Comparison of ENCODE assay signal across 10 cellular contexts in the genomic region with DNA sequence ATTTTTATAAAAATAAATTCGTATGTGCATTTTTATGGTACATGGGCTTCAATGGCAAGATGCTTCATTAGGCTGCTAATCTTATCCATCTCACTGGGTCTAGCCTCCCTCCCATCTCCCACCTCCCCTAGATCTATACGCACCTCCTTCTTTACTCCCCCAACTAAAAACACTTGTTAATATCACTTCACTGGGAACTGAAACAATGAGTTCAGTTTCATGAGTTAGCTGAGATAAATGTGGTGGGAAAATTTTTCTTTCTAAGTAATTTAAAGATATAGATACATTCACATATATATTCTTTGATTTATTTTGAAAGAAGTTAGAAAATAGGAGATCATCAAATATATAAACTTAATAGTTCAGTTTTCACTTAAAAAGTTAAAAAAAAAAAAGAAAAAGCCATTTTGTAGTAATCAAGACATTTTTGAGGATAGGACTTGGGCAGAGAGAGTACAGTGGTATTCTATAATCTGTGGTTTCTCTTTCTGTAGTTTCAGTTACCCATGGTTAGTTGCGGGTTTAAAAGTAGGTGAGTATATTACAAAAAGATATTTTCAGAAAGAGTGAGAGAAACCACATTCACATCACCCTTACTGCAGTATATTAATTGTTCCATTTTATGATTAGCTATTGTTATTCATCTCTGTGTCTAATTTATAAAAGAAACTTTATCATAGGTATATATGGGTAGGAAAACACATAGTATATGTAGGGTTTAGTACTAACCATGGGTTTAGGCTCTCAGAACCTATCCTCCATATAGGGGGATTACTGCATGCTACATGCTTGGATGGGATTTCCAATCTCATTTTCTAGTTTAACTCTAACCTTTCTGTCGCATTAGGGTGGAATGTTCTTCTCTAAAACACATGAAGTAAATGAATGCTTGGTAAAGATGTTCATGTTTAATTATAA.
DNase-seq lines count a peak whose midpoint lies in the region; ATAC-seq and TF ChIP-seq lines count a peak whose summit lies in the region.
"Had no signal": no experiment of that assay in that cellular context is flagged by ENCODE, and none has a peak within 500 bp of the region (broad histone marks: within the 10 kb centered on the region; RNA-seq: fewer than 3 reads in every experiment).

No MANE protein-coding gene starts in this region.

- H3K27ac Mint-ChIP-seq in activated B cell treated with CpG ODN at 0.5 μM for 24 hours (no peak overlapping the region), glutamatergic neuron (ENCODE audit: unreplicated experiment) (no peak overlapping the region)

- H3K4me1 Mint-ChIP-seq in activated B cell treated with CpG ODN at 0.5 μM for 24 hours (peaks cover 23% of the 10 kb centered on the region), glutamatergic neuron (ENCODE audit: low read depth, unreplicated experiment) (no peaks in the 10 kb centered on the region)

- no peak overlapping the region for H3K4me3 Mint-ChIP-seq in activated B cell treated with CpG ODN at 0.5 μM for 24 hours
- no peak overlapping the region for H3K4me3 Mint-ChIP-seq in glutamatergic neuron (ENCODE audit: unreplicated experiment)

- peak; percentile 73 for DNase-seq in GM06990 (ENCODE audit: extremely low read depth, insufficient read length)
- DNase-seq in activated B cell treated with CpG ODN at 0.5 μM for 24 hours = no peak
- no peak for DNase-seq in GOT3 (lab: John Stamatoyannopoulos, UW)
- DNase-seq in SKM-1 (lab: John Stamatoyannopoulos, UW; ENCODE audit: unreplicated experiment) = no peak
- DNase-seq in RKO (ENCODE audit: low spot score) = no peak
- no peak for DNase-seq in glutamatergic neuron
- DNase-seq: ovary, WERI-Rb-1 had no signal

- H3K36me3 Mint-ChIP-seq in activated B cell treated with CpG ODN at 0.5 μM for 24 hours (ENCODE audit: low read depth) = no peaks in the 10 kb centered on the region
- H3K36me3 Mint-ChIP-seq in glutamatergic neuron (ENCODE audit: unreplicated experiment) = no peaks in the 10 kb centered on the region

- TF ChIP-seq CTCF in GM06990 (IDR thresholded peaks at IDR 0.05; ENCODE audit: insufficient read depth, low read length, poor library complexity, severe bottlenecking) (no peak), activated B cell treated with CpG ODN at 0.5 μM for 24 hours (IDR thresholded peaks at IDR 0.05) (no peak), glutamatergic neuron (IDR thresholded peaks at IDR 0.05; ENCODE audit: partially characterized antibody, unreplicated experiment) (no peak)

- no peaks in the 10 kb centered on the region for H3K9me3 Mint-ChIP-seq in activated B cell treated with CpG ODN at 0.5 μM for 24 hours
- H3K9me3 Mint-ChIP-seq in glutamatergic neuron (ENCODE audit: unreplicated experiment) = no peaks in the 10 kb centered on the region

- ATAC-seq in GM19397 (IDR thresholded peaks at IDR 0.05; ENCODE audit: unreplicated experiment) (peak; percentile 88), HG02981 (IDR thresholded peaks at IDR 0.05; ENCODE audit: unreplicated experiment) (peak; percentile 90), activated B cell treated with CpG ODN at 0.5 μM for 24 hours (ENCODE audit: low read depth) (peak; percentile 76)

- peaks cover 4% of the 10 kb centered on the region for H3K27me3 Mint-ChIP-seq in activated B cell treated with CpG ODN at 0.5 μM for 24 hours
- no peaks in the 10 kb centered on the region for H3K27me3 Mint-ChIP-seq in glutamatergic neuron (ENCODE audit: unreplicated experiment)

- H3K36me3 ChIP-seq in GM06990 (ENCODE audit: control insufficient read depth, insufficient read depth, low read length) = no peaks in the 10 kb centered on the region
- H3K36me3 ChIP-seq: ovary, WERI-Rb-1 had no signal

- no peak overlapping the region for H3K4me3 ChIP-seq in GM06990 (replicated peaks; ENCODE audit: low read depth, low read length)
- H3K4me3 ChIP-seq: ovary had no signal

- CTCF ChIA-PET in activated B cell treated with CpG ODN at 0.5 μM for 24 hours (lab: Charles Lee) = no interaction called here

- intact Hi-C loops in activated B cell treated with CpG ODN at 0.5 μM for 24 hours (cut with micrococcal nuclease) = loop anchor here (1.0 to 2.0 kb wide), 2 partner anchors 7 to 22 kb away; no protein-coding TSS in a partner anchor

- H3K27me3 ChIP-seq in GM06990 (replicated peaks; ENCODE audit: control insufficient read depth, insufficient read depth, low read length) = no peaks in the 10 kb centered on the region
- H3K27me3 ChIP-seq: ovary had no signal

- POLR2A ChIA-PET in activated B cell treated with CpG ODN at 0.5 μM for 24 hours (lab: Charles Lee) = no interaction called here
